Comparison of ENCODE assay signal across 16 cellular contexts in genomic region chr3:128060473-128061381, GRCh38. TPM values are rescaled to one million over a fixed set of nuclear protein-coding genes. Genes with fewer than 3 reads are reported as not detected.
DNase-seq lines count a peak whose midpoint lies in the region; ATAC-seq, FAIRE-seq and TF ChIP-seq lines count a peak whose summit lies in the region.
"Had no signal": no experiment of that assay in that cellular context is flagged by ENCODE, and none has a peak within 500 bp of the region (broad histone marks: within the 10 kb centered on the region; RNA-seq: fewer than 3 reads in every experiment).

No MANE protein-coding gene starts in this region.

- peaks cover 1% of the 10 kb centered on the region for H4K20me1 ChIP-seq in endothelial cell of umbilical vein (replicated peaks; ENCODE audit: control insufficient read depth, extremely low read depth, insufficient read depth, low read length)
- H4K20me1 ChIP-seq in osteoblast (ENCODE audit: insufficient read depth, low read length) = peaks cover 64% of the 10 kb centered on the region

- ATAC-seq in SK-N-SH treated with all-trans-retinoic acid at 6 μM for 48 hours (peak; percentile 85), HG02763 (IDR thresholded peaks at IDR 0.05; ENCODE audit: unreplicated experiment) (no peak)
- ATAC-seq: left ventricle myocardium superior had no signal

- peaks cover 40% of the 10 kb centered on the region for H3K79me2 ChIP-seq in endothelial cell of umbilical vein (ENCODE audit: control insufficient read depth, insufficient read depth, low read length)
- H3K79me2 ChIP-seq in osteoblast (ENCODE audit: insufficient read depth, low read length) = peaks cover 62% of the 10 kb centered on the region

- no peaks in the 10 kb centered on the region for H3K27me3 ChIP-seq in endothelial cell of umbilical vein (ENCODE audit: control insufficient read depth in 2 of 2, insufficient read depth in 2 of 2, low read length in 2 of 2)
- no peaks in the 10 kb centered on the region for H3K27me3 ChIP-seq in osteoblast (ENCODE audit: insufficient read depth, low read length)

- no peak overlapping the region for H3K27ac ChIP-seq in endothelial cell of umbilical vein (ENCODE audit: insufficient read depth, low read depth, low read length)
- peak overlapping the region; percentile 87 for H3K27ac ChIP-seq in osteoblast (ENCODE audit: low read depth, low read length)
- H3K27ac ChIP-seq: SK-N-MC had no signal

- H2AFZ ChIP-seq in endothelial cell of umbilical vein (ENCODE audit: low read depth, low read length) = no peak overlapping the region
- H2AFZ ChIP-seq in osteoblast (ENCODE audit: low read length) = no peak overlapping the region

- no peak for TF ChIP-seq POLR2A in endothelial cell of umbilical vein (IDR thresholded peaks at IDR 0.05; ENCODE audit: low read depth, low read length)

- H3K27me3 Mint-ChIP-seq in progenitor cell of endocrine pancreas = no peaks in the 10 kb centered on the region

- H3K36me3 ChIP-seq in endothelial cell of umbilical vein (ENCODE audit: control insufficient read depth in 2 of 2, extremely low read depth in 1 of 2, insufficient read depth in 2 of 2, low read length in 2 of 2) = peaks cover 47 to 58% of the 10 kb centered on the region in 2 experiments
- H3K36me3 ChIP-seq in osteoblast (ENCODE audit: insufficient read depth, low read length) = peaks cover 84% of the 10 kb centered on the region

- BruUV-seq in endothelial cell of umbilical vein (replicated peaks; lab: Mats Ljungman, UMichigan) = no TSS peak

- H3K4me3 ChIP-seq in endothelial cell of umbilical vein (replicated peaks in 1 of 3; ENCODE audit: insufficient read depth in 1 of 3, low read depth in 1 of 3, low read length in 3 of 3) (no peak overlapping the region), osteoblast (ENCODE audit: insufficient read depth, low read length) (no peak overlapping the region)
- H3K4me3 ChIP-seq: SK-N-MC had no signal

- DNase-seq in GM04504 (ENCODE audit: low read depth) (peak; percentile 91), endothelial cell of umbilical vein (ENCODE audit: low read depth, low spot score) (peak; percentile 15), osteoblast (ENCODE audit: insufficient read length, low spot score, missing footprints) (peak; percentile 94), GF-D8 (lab: John Stamatoyannopoulos, UW) (no peak), HEK293T (ENCODE audit: extremely low spot score) (no peak), progenitor cell of endocrine pancreas (ENCODE audit: low spot score, unreplicated experiment) (no peak)
- DNase-seq: COR-L47; effector CD4-positive, alpha-beta T cell; hippocampal formation; Kasumi-1; left ventricle myocardium superior; NCI-H2029; small intestine had no signal

- H3K36me3 Mint-ChIP-seq in progenitor cell of endocrine pancreas (ENCODE audit: insufficient read depth) = peaks cover 35% of the 10 kb centered on the region

- POLR2A ChIA-PET in endothelial cell of umbilical vein (lab: Charles Lee) (no interaction called here), HEK293T (lab: Yijun Ruan, JAX) (no interaction called here)

- CTCF ChIA-PET in endothelial cell of umbilical vein (lab: Charles Lee) = interaction anchor here (1.0 to 1.5 kb wide), 2 partner anchors 13 to 486 kb away, joined by 3 to 5 read pairs; no protein-coding TSS in a partner anchor
- CTCF ChIA-PET in HEK293T (lab: Yijun Ruan, JAX) = no interaction called here

- H3K4me2 ChIP-seq in endothelial cell of umbilical vein (ENCODE audit: insufficient read depth, low read length) = no peak overlapping the region
- peak overlapping the region; percentile 39 for H3K4me2 ChIP-seq in osteoblast (ENCODE audit: insufficient read depth, low read length)

- dilution Hi-C loops in endothelial cell of umbilical vein (cut with MboI; ENCODE audit: extremely low pct_ligation_motif_present, low sequenced_read_pairs) = no loop called here

- H3K4me1 ChIP-seq in endothelial cell of umbilical vein (ENCODE audit: control insufficient read depth, extremely low read depth, insufficient read depth, low read length) = peaks cover 7% of the 10 kb centered on the region
- peaks cover 38% of the 10 kb centered on the region for H3K4me1 ChIP-seq in osteoblast (ENCODE audit: insufficient read depth, low read length)

- H3K4me3 Mint-ChIP-seq in progenitor cell of endocrine pancreas (ENCODE audit: low read depth) = no peak overlapping the region

- no peaks in the 10 kb centered on the region for H3K9me3 Mint-ChIP-seq in progenitor cell of endocrine pancreas (ENCODE audit: low read depth)

- H3K9me3 ChIP-seq in endothelial cell of umbilical vein (replicated peaks; ENCODE audit: control insufficient read depth, insufficient read depth, low read length) (no peaks in the 10 kb centered on the region), osteoblast (ENCODE audit: low read depth, low read length) (no peaks in the 10 kb centered on the region)

- H3K9ac ChIP-seq in endothelial cell of umbilical vein (replicated peaks; ENCODE audit: extremely low read depth, insufficient read depth, low read length) = no peak overlapping the region

- no peak for TF ChIP-seq CTCF in endothelial cell of umbilical vein (IDR thresholded peaks at IDR 0.05; ENCODE audit: extremely low read depth in 1 of 2, insufficient read depth in 1 of 2, low read depth in 1 of 2, low read length in 2 of 2)
- TF ChIP-seq CTCF in osteoblast (IDR thresholded peaks at IDR 0.05; ENCODE audit: extremely low read depth, low read depth, low read length) = peak; percentile 33
- no peak for TF ChIP-seq CTCF in progenitor cell of endocrine pancreas (IDR thresholded peaks at IDR 0.05; ENCODE audit: unreplicated experiment)

- H3K9me1 ChIP-seq in endothelial cell of umbilical vein (replicated peaks; ENCODE audit: control insufficient read depth, extremely low read depth, insufficient read depth, low read length) = no peaks in the 10 kb centered on the region

- H3K4me1 Mint-ChIP-seq in progenitor cell of endocrine pancreas (ENCODE audit: low read depth) = no peaks in the 10 kb centered on the region

- no peak overlapping the region for H3K27ac Mint-ChIP-seq in progenitor cell of endocrine pancreas

- intact Hi-C loops in endothelial cell of umbilical vein (cut with micrococcal nuclease) = no loop called here

- FAIRE-seq in endothelial cell of umbilical vein (lab: Jason Lieb, UNC) = no peak
- FAIRE-seq: small intestine had no signal

TF ChIP-seq in SK-N-SH treated with all-trans-retinoic acid at 6 μM for 48 hours, 23 proteins besides CTCF, POLR2A, EP300 and RAD21 (continues in another document):
- no peak for TF ChIP-seq POU6F1 (CRISPR knock-in tag; IDR thresholded peaks at IDR 0.05; ENCODE audit: borderline replicate concordance, low read depth)

TF ChIP-seq in endothelial cell of umbilical vein, 7 proteins besides CTCF, POLR2A, EP300 and RAD21:
- TF ChIP-seq EZH2 (IDR thresholded peaks at IDR 0.05; ENCODE audit: borderline replicate concordance, low read depth, low read length, severe bottlenecking) (no peak), FOS (IDR thresholded peaks at IDR 0.05; ENCODE audit: borderline replicate concordance, insufficient read depth, low read length) (no peak), MAX (IDR thresholded peaks at IDR 0.05; ENCODE audit: insufficient read depth, insufficient read length) (no peak), JUN (IDR thresholded peaks at IDR 0.05; ENCODE audit: borderline replicate concordance, insufficient read depth, insufficient read length, low read depth) (no peak), POLR2AphosphoS5 (IDR thresholded peaks at IDR 0.05; ENCODE audit: insufficient read depth, low read depth, low read length) (no peak), MYC (IDR thresholded peaks at IDR 0.05; ENCODE audit: low read depth, low read length) (no peak), GATA2 (IDR thresholded peaks at IDR 0.05; ENCODE audit: insufficient read depth, insufficient read length, low read depth, low read length) (no peak)
TF ChIP-seq in endothelial cell of umbilical vein: peak in this region for 0.

TF ChIP-seq in HEK293T, 16 proteins besides CTCF, POLR2A, EP300 and RAD21:
- no peak for TF ChIP-seq FOXK2 (IDR thresholded peaks at IDR 0.05)
- no peak for TF ChIP-seq LEF1 (IDR thresholded peaks at IDR 0.05; ENCODE audit: borderline replicate concordance)
- no peak for TF ChIP-seq L3MBTL2 (conservative IDR thresholded peaks at IDR 0.05)
- no peak for TF ChIP-seq SUZ12 (IDR thresholded peaks at IDR 0.05)
- no peak for TF ChIP-seq ZNF384 (IDR thresholded peaks at IDR 0.05)
- TF ChIP-seq CTBP1 (IDR thresholded peaks at IDR 0.05; ENCODE audit: borderline replicate concordance) = no peak
- no peak for TF ChIP-seq ARNT (IDR thresholded peaks at IDR 0.05)
- no peak for TF ChIP-seq NFRKB (IDR thresholded peaks at IDR 0.05)
- no peak for TF ChIP-seq BHLHE40 (IDR thresholded peaks at IDR 0.05; ENCODE audit: borderline replicate concordance)
- TF ChIP-seq SP1 (IDR thresholded peaks at IDR 0.05) = no peak
- TF ChIP-seq PKNOX1 (IDR thresholded peaks at IDR 0.05) = no peak
- no peak for TF ChIP-seq HDGF (IDR thresholded peaks at IDR 0.05; ENCODE audit: borderline replicate concordance)
- no peak for TF ChIP-seq ELF4 (IDR thresholded peaks at IDR 0.05)
- no peak for TF ChIP-seq TARDBP (IDR thresholded peaks at IDR 0.05)
- TF ChIP-seq FOXM1 (IDR thresholded peaks at IDR 0.05; ENCODE audit: borderline replicate concordance) = no peak
- TF ChIP-seq FOXA1 (IDR thresholded peaks at IDR 0.05) = no peak

RNA-seq across cellular contexts. Expression of gene SEC61A1, which starts 8.5 kb away (rescaled TPM):
- total RNA-seq in endothelial cell of umbilical vein = 280 and 312 TPM in 2 replicates
- polyA plus RNA-seq in endothelial cell of umbilical vein = 307 and 338 TPM in 2 replicates
- 192 and 202 TPM in 2 replicates for polyA plus RNA-seq in endothelial cell of umbilical vein (2011; cell fraction: cytosol; rRNA removed)
- 211 and 214 TPM in 2 replicates for polyA plus RNA-seq in endothelial cell of umbilical vein (2011; cell fraction: nucleus; rRNA removed)
- 223 and 292 TPM in 2 replicates for polyA plus RNA-seq in endothelial cell of umbilical vein (2012)
- polyA minus RNA-seq in endothelial cell of umbilical vein = 648 and 737 TPM in 2 replicates
- 112 TPM for polyA minus RNA-seq in endothelial cell of umbilical vein (2011; cell fraction: cytosol; rRNA and poly(A)+ RNA removed)
- polyA minus RNA-seq in endothelial cell of umbilical vein (2011; cell fraction: nucleus; rRNA and poly(A)+ RNA removed) = 135 and 185 TPM in 2 replicates
- total RNA-seq in osteoblast = 350 and 355 TPM in 2 replicates
- total RNA-seq in progenitor cell of endocrine pancreas = 171 and 176 TPM in 2 replicates

Comparison
In these comparisons a context has a peak if more than half of its experiments do, and no peak if none do; other contexts are left out.
1. DNase-seq: peak in GM04504 (single experiment), endothelial cell of umbilical vein (single experiment) and osteoblast (single experiment); none in GF-D8 (single experiment), HEK293T (single experiment) and progenitor cell of endocrine pancreas (single experiment).